Comparison of ENCODE assay signal across 14 cellular contexts in genomic region chr6:90492798-90493197, GRCh38.
DNase-seq lines count a peak whose midpoint lies in the region; ATAC-seq and TF ChIP-seq lines count a peak whose summit lies in the region.
"Had no signal": no experiment of that assay in that cellular context is flagged by ENCODE, and none has a peak within 500 bp of the region (broad histone marks: within the 10 kb centered on the region; RNA-seq: fewer than 3 reads in every experiment).

No MANE protein-coding gene starts in this region.

- no peak overlapping the region for H2BK15ac ChIP-seq in H9 (ENCODE audit: low read depth, low read length)

- no peak overlapping the region for H3K4ac ChIP-seq in H9 (ENCODE audit: low read depth, low read length)

- H3K27ac Mint-ChIP-seq in H9 (peak overlapping the region in 1 of 3 experiments; percentile 4; a peak in 1 of 7 replicates), T-helper 17 cell (peak overlapping the region; percentile 60), endothelial cell (ENCODE audit: unreplicated experiment) (peak overlapping the region; percentile 50), neural crest cell (ENCODE audit: unreplicated experiment) (no peak overlapping the region)
- H3K27ac Mint-ChIP-seq: CD4-positive, alpha-beta T cell; HFFc6 had no signal

- H3K4me1 Mint-ChIP-seq in H9: peaks cover 60 to 67% of the 10 kb centered on the region in 2 experiments
- H3K4me1 Mint-ChIP-seq in T-helper 17 cell: peaks cover 9% of the 10 kb centered on the region
- peaks cover 62% of the 10 kb centered on the region for H3K4me1 Mint-ChIP-seq in endothelial cell (ENCODE audit: unreplicated experiment)
- peaks cover 68% of the 10 kb centered on the region for H3K4me1 Mint-ChIP-seq in neural crest cell

- peaks cover 0 to 7% (median 2%) of the 10 kb centered on the region in 3 experiments; a peak in 2 of 7 replicates for H3K36me3 Mint-ChIP-seq in H9 (ENCODE audit: insufficient read depth in 1 of 3, low read depth in 3 of 3)
- H3K36me3 Mint-ChIP-seq in T-helper 17 cell (ENCODE audit: low read depth): no peaks in the 10 kb centered on the region
- H3K36me3 Mint-ChIP-seq in endothelial cell (ENCODE audit: low read depth, unreplicated experiment): peaks cover 5% of the 10 kb centered on the region
- no peaks in the 10 kb centered on the region for H3K36me3 Mint-ChIP-seq in neural crest cell (ENCODE audit: low read depth)

- no CpG with 5 or more reads among the region's 6 CpGs for WGBS in H9 (ENCODE audit: extremely low coverage, insufficient read length, low lambda C conversion rate)

- H2BK120ac ChIP-seq in H9 (ENCODE audit: low read depth, low read length, poor library complexity, severe bottlenecking): peak overlapping the region; percentile 25

- no peak overlapping the region for H3K56ac ChIP-seq in H9 (ENCODE audit: insufficient read length, low read depth, low read length)

- no peak overlapping the region for H3K9ac ChIP-seq in H9 (ENCODE audit: extremely low read depth, insufficient read length, low read length)

- H3K27ac ChIP-seq in H9 (ENCODE audit: insufficient read length, low read depth, low read length): no peak overlapping the region

- no peak overlapping the region for H3K4me3 Mint-ChIP-seq in H9
- no peak overlapping the region for H3K4me3 Mint-ChIP-seq in T-helper 17 cell
- H3K4me3 Mint-ChIP-seq in endothelial cell (ENCODE audit: unreplicated experiment): no peak overlapping the region
- H3K4me3 Mint-ChIP-seq in neural crest cell: peak overlapping the region; percentile 15
- H3K4me3 Mint-ChIP-seq: CD4-positive, alpha-beta T cell; HFFc6 had no signal

- H2AK5ac ChIP-seq in H9 (ENCODE audit: insufficient read length, low read length): no peak overlapping the region

- no peak overlapping the region for H2BK12ac ChIP-seq in H9 (ENCODE audit: insufficient read length, low read depth, low read length)

- no peak overlapping the region for H3K23ac ChIP-seq in H9 (ENCODE audit: insufficient read length, low read depth, low read length)

- H3K9me3 ChIP-seq in H9 (ENCODE audit: control insufficient read depth, low read depth, low read length) (no peaks in the 10 kb centered on the region), T-helper 17 cell (ENCODE audit: control insufficient read depth, low read length, poor library complexity, severe bottlenecking) (no peaks in the 10 kb centered on the region)

- no peak overlapping the region for H2BK20ac ChIP-seq in H9 (ENCODE audit: low read depth, low read length, poor library complexity, severe bottlenecking)

- H3K27me3 Mint-ChIP-seq in H9 (ENCODE audit: low read depth) (no peaks in the 10 kb centered on the region), T-helper 17 cell (peaks cover 59% of the 10 kb centered on the region), endothelial cell (ENCODE audit: unreplicated experiment) (peaks cover 5% of the 10 kb centered on the region), neural crest cell (ENCODE audit: low read depth) (no peaks in the 10 kb centered on the region)

- no peak overlapping the region for H3K4me2 ChIP-seq in H9 (ENCODE audit: insufficient read depth, insufficient read length, low read length)

- H3K4me1 ChIP-seq in H9 (ENCODE audit: insufficient read depth, low read length): peaks cover 17% of the 10 kb centered on the region

- no peak overlapping the region for H4K8ac ChIP-seq in H9 (replicated peaks; ENCODE audit: insufficient read length, low read depth, low read length)

- H3K27me3 ChIP-seq in H9 (ENCODE audit: insufficient read depth, low read length): no peaks in the 10 kb centered on the region

- ATAC-seq in T-helper 17 cell: no peak

- TF ChIP-seq CTCF in H9 (conservative IDR thresholded peaks at IDR 0.05) (no peak), endothelial cell (IDR thresholded peaks at IDR 0.05; ENCODE audit: unreplicated experiment) (no peak), neural crest cell (conservative IDR thresholded peaks at IDR 0.05) (no peak)

- no peak overlapping the region for H3T11ph ChIP-seq in H9 (ENCODE audit: low read length)

- H3K14ac ChIP-seq in H9 (ENCODE audit: insufficient read depth, low read length): no peak overlapping the region

- no peak overlapping the region for H4K91ac ChIP-seq in H9 (ENCODE audit: insufficient read length, low read depth, low read length)

- H3K9me3 Mint-ChIP-seq in H9 (no peaks in the 10 kb centered on the region), endothelial cell (ENCODE audit: unreplicated experiment) (no peaks in the 10 kb centered on the region), neural crest cell (no peaks in the 10 kb centered on the region)
- H3K9me3 Mint-ChIP-seq: CD4-positive, alpha-beta T cell; HFFc6 had no signal

- H4K5ac ChIP-seq in H9 (ENCODE audit: insufficient read length, low read depth, low read length): no peak overlapping the region

- H2BK5ac ChIP-seq in H9 (ENCODE audit: insufficient read length, low read length): no peak overlapping the region

- H3K23me2 ChIP-seq in H9 (ENCODE audit: insufficient read length, low read depth, low read length, poor library complexity, severe bottlenecking): peaks cover 2% of the 10 kb centered on the region

- no peak overlapping the region for H2AFZ ChIP-seq in H9 (ENCODE audit: low read length)

- no peaks in the 10 kb centered on the region for H3K79me2 ChIP-seq in H9 (ENCODE audit: insufficient read depth, low read length)

- DNase-seq in H9 (no peak), T-helper 17 cell (no peak), endothelial cell (ENCODE audit: low spot score) (no peak), neural crest cell (ENCODE audit: low read depth, low spot score) (no peak), NCI-H510A (lab: John Stamatoyannopoulos, UW) (no peak)
- DNase-seq in stimulated activated CD4-positive, alpha-beta T cell treated with anti-CD3 and anti-CD28 coated beads, Interleukin-12 subunit alpha, Interleukin-12 subunit beta, amount 100 ng/mL, for 4 hours: no peak
- DNase-seq in stimulated activated naive CD4-positive, alpha-beta T cell treated with Interleukin-2 at 50 U/mL for 16 hours (lab: John Stamatoyannopoulos, UW): no peak
- DNase-seq: ACHN; C1 segment of cervical spinal cord; Calu3; CD4-positive, alpha-beta T cell; DMS 273 treated with DMSO at 0.1 percent for 48 hours; GOT3; HFFc6 had no signal

- no peak overlapping the region for H3K18ac ChIP-seq in H9 (ENCODE audit: insufficient read length, low read depth, low read length)

- H4K20me1 ChIP-seq in H9 (ENCODE audit: control insufficient read depth, insufficient read depth, insufficient read length): no peaks in the 10 kb centered on the region

- H3K79me1 ChIP-seq in H9 (ENCODE audit: insufficient read depth, low read depth, low read length, poor library complexity, severe bottlenecking): no peaks in the 10 kb centered on the region
